9 cellular contexts compared by ENCODE assay signal in genomic region chr5:98309785-98310566, GRCh38.
DNase-seq lines count a peak whose midpoint lies in the region; ATAC-seq, FAIRE-seq and TF ChIP-seq lines count a peak whose summit lies in the region.
"Had no signal": no experiment of that assay in that cellular context is flagged by ENCODE, and none has a peak within 500 bp of the region (broad histone marks: within the 10 kb centered on the region; RNA-seq: fewer than 3 reads in every experiment).

No MANE protein-coding gene starts in this region.

- in situ Hi-C loops in Panc1 (cut with HindIII; ENCODE audit: low pct_unique_long_range_greater_than_20kb, low sequenced_read_pairs), result no loop called here

- peaks cover 0 to 4% of the 10 kb centered on the region in 2 donors for H3K9me3 Mint-ChIP-seq in effector memory CD8-positive, alpha-beta T cell

- no peak for TF ChIP-seq POLR2A in endothelial cell of umbilical vein (IDR thresholded peaks at IDR 0.05; ENCODE audit: low read depth, low read length)

- H3K9me3 ChIP-seq in BLaER1 treated with 17β-estradiol and CSF1 and Interleukin-3, amounts not matched to agents 10 nM and 100 nM (replicated peaks in 1 of 11), result no peaks in the 10 kb centered on the region
- H3K9me3 ChIP-seq in Panc1 (ENCODE audit: control insufficient read depth, insufficient read depth, low read depth, low read length) (peaks cover 5% of the 10 kb centered on the region; the same call in 1 of the 2 replicates), endothelial cell of umbilical vein (replicated peaks; ENCODE audit: control insufficient read depth, insufficient read depth, low read length) (no peaks in the 10 kb centered on the region), osteoblast (ENCODE audit: low read depth, low read length) (no peaks in the 10 kb centered on the region)

- H3K9me1 ChIP-seq in endothelial cell of umbilical vein (replicated peaks; ENCODE audit: control insufficient read depth, extremely low read depth, insufficient read depth, low read length), result no peaks in the 10 kb centered on the region

- H3K36me3 ChIP-seq in BLaER1 treated with 17β-estradiol and CSF1 and Interleukin-3, amounts not matched to agents 10 nM and 100 nM, result no peaks in the 10 kb centered on the region
- H3K36me3 ChIP-seq in Panc1 (ENCODE audit: control insufficient read depth, insufficient read depth, low read length) (no peaks in the 10 kb centered on the region), endothelial cell of umbilical vein (ENCODE audit: control insufficient read depth in 2 of 2, extremely low read depth in 1 of 2, insufficient read depth in 2 of 2, low read length in 2 of 2) (no peaks in the 10 kb centered on the region), osteoblast (ENCODE audit: insufficient read depth, low read length) (no peaks in the 10 kb centered on the region)

- no peaks in the 10 kb centered on the region for H3K4me1 Mint-ChIP-seq in effector memory CD8-positive, alpha-beta T cell (ENCODE audit: low read depth in 2 of 2)

- H3K36me3 Mint-ChIP-seq in effector memory CD8-positive, alpha-beta T cell (ENCODE audit: insufficient read depth), result no peaks in the 10 kb centered on the region
- H3K36me3 Mint-ChIP-seq: natural killer cell treated with Interleukin-12 subunit alpha and Interleukin-12 subunit beta and Interleukin-15 and Interleukin-18, amount 100 ng/mL, for 72 hours had no signal

- peak overlapping the region in 8 of 11 experiments; percentile 5 to 74 (median 53); a peak in 14 of 22 replicates for H3K27ac ChIP-seq in BLaER1 treated with 17β-estradiol and CSF1 and Interleukin-3, amounts not matched to agents 10 nM and 100 nM
- H3K27ac ChIP-seq in Panc1 (ENCODE audit: low read length), result peak overlapping the region; percentile 41
- peak overlapping the region; percentile 97 for H3K27ac ChIP-seq in endothelial cell of umbilical vein (ENCODE audit: insufficient read depth, low read depth, low read length)
- peak overlapping the region; percentile 94 for H3K27ac ChIP-seq in osteoblast (ENCODE audit: low read depth, low read length)

- no peaks in the 10 kb centered on the region for H3K27me3 ChIP-seq in BLaER1 treated with 17β-estradiol and CSF1 and Interleukin-3, amounts not matched to agents 10 nM and 100 nM
- H3K27me3 ChIP-seq in Panc1 (ENCODE audit: control insufficient read depth, insufficient read depth, low read length) (no peaks in the 10 kb centered on the region), endothelial cell of umbilical vein (ENCODE audit: control insufficient read depth in 2 of 2, insufficient read depth in 2 of 2, low read length in 2 of 2) (no peaks in the 10 kb centered on the region), osteoblast (ENCODE audit: insufficient read depth, low read length) (no peaks in the 10 kb centered on the region)

- CTCF ChIA-PET in Panc1 (lab: Charles Lee), result no interaction called here
- CTCF ChIA-PET in endothelial cell of umbilical vein (lab: Charles Lee), result interaction anchor here (0.7 to 2.5 kb wide), 4 partner anchors 10 to 472 kb away, joined by 3 to 19 read pairs (median 4); no protein-coding TSS in a partner anchor

- DNase-seq in Panc1 (ENCODE audit: low read depth, low spot score) (peak; percentile 95), endothelial cell of umbilical vein (ENCODE audit: low read depth, low spot score) (peak; percentile 95), osteoblast (ENCODE audit: insufficient read length, low spot score, missing footprints) (peak; percentile 84), DMS79 treated with DMSO at 0.1 percent for 48 hours (lab: John Stamatoyannopoulos, UW) (no peak)
- DNase-seq in effector memory CD8-positive, alpha-beta T cell, result no peak

- H3K4me3 Mint-ChIP-seq in effector memory CD8-positive, alpha-beta T cell, result no peak overlapping the region
- H3K4me3 Mint-ChIP-seq: natural killer cell treated with Interleukin-12 subunit alpha and Interleukin-12 subunit beta and Interleukin-15 and Interleukin-18, amount 100 ng/mL, for 72 hours had no signal

- intact Hi-C loops in Panc1 (cut with micrococcal nuclease; ENCODE audit: unreplicated experiment), result no loop called here
- intact Hi-C loops in endothelial cell of umbilical vein (cut with micrococcal nuclease), result loop anchor here (1.0 to 5.0 kb wide), 6 partner anchors 37 to 1743 kb away; partner anchors contain the start of gene RGMB

- H3K79me2 ChIP-seq in endothelial cell of umbilical vein (ENCODE audit: control insufficient read depth, insufficient read depth, low read length), result no peaks in the 10 kb centered on the region
- no peaks in the 10 kb centered on the region for H3K79me2 ChIP-seq in osteoblast (ENCODE audit: insufficient read depth, low read length)

- dilution Hi-C loops in endothelial cell of umbilical vein (cut with MboI; ENCODE audit: extremely low pct_ligation_motif_present, low sequenced_read_pairs), result no loop called here

- H3K27ac Mint-ChIP-seq in effector memory CD8-positive, alpha-beta T cell, result no peak overlapping the region
- H3K27ac Mint-ChIP-seq: natural killer cell treated with Interleukin-12 subunit alpha and Interleukin-12 subunit beta and Interleukin-15 and Interleukin-18, amount 100 ng/mL, for 72 hours had no signal

- POLR2A ChIA-PET in Panc1 (lab: Charles Lee), result no interaction called here
- POLR2A ChIA-PET in endothelial cell of umbilical vein (lab: Charles Lee), result no interaction called here

- BruUV-seq in Panc1 (replicated peaks; lab: Mats Ljungman, UMichigan), result no TSS peak
- BruUV-seq in endothelial cell of umbilical vein (replicated peaks; lab: Mats Ljungman, UMichigan), result TSS peak; percentile 28

- no peak overlapping the region for H2AFZ ChIP-seq in endothelial cell of umbilical vein (ENCODE audit: low read depth, low read length)
- peak overlapping the region; percentile 26 for H2AFZ ChIP-seq in osteoblast (ENCODE audit: low read length)

- peak; percentile 95 for FAIRE-seq in endothelial cell of umbilical vein (lab: Jason Lieb, UNC)

- peak overlapping the region in 4 of 10 experiments; percentile 3 to 30 (median 6); a peak in 4 of 20 replicates for H3K4me3 ChIP-seq in BLaER1 treated with 17β-estradiol and CSF1 and Interleukin-3, amounts not matched to agents 10 nM and 100 nM
- H3K4me3 ChIP-seq in Panc1 (ENCODE audit: low read depth in 2 of 2, low read length in 2 of 2), result peak overlapping the region; percentile 15 to 46; a peak in 3 of 4 replicates
- H3K4me3 ChIP-seq in endothelial cell of umbilical vein (replicated peaks in 1 of 3; ENCODE audit: insufficient read depth in 1 of 3, low read depth in 1 of 3, low read length in 3 of 3), result peak overlapping the region in 2 of 3 experiments; percentile 10 to 72
- H3K4me3 ChIP-seq in osteoblast (ENCODE audit: insufficient read depth, low read length), result peak overlapping the region; percentile 45

- peak overlapping the region in 4 of 11 experiments; percentile 18 to 47 (median 30); a peak in 4 of 22 replicates for H3K9ac ChIP-seq in BLaER1 treated with 17β-estradiol and CSF1 and Interleukin-3, amounts not matched to agents 10 nM and 100 nM
- H3K9ac ChIP-seq in endothelial cell of umbilical vein (replicated peaks; ENCODE audit: extremely low read depth, insufficient read depth, low read length), result peak overlapping the region; percentile 93

- H3K4me1 ChIP-seq in BLaER1 treated with 17β-estradiol and CSF1 and Interleukin-3, amounts not matched to agents 10 nM and 100 nM, result peaks cover 7 to 31% (median 16%) of the 10 kb centered on the region in 10 experiments; a peak in 19 of 20 replicates
- 0 out of 2 replicates have a peak, but pooled peaks cover 2% of the 10 kb centered on the region for H3K4me1 ChIP-seq in Panc1 (ENCODE audit: control insufficient read depth, insufficient read depth, low read length)
- peaks cover 63% of the 10 kb centered on the region for H3K4me1 ChIP-seq in endothelial cell of umbilical vein (ENCODE audit: control insufficient read depth, extremely low read depth, insufficient read depth, low read length)
- H3K4me1 ChIP-seq in osteoblast (ENCODE audit: insufficient read depth, low read length), result peaks cover 55% of the 10 kb centered on the region

- peak overlapping the region; percentile 26 to 77 (median 54); a peak in 21 of 22 replicates for H3K4me2 ChIP-seq in BLaER1 treated with 17β-estradiol and CSF1 and Interleukin-3, amounts not matched to agents 10 nM and 100 nM
- peak overlapping the region; percentile 89 for H3K4me2 ChIP-seq in endothelial cell of umbilical vein (ENCODE audit: insufficient read depth, low read length)
- H3K4me2 ChIP-seq in osteoblast (ENCODE audit: insufficient read depth, low read length), result peak overlapping the region; percentile 75

- peak; percentile 86 for ATAC-seq in GM18909 (IDR thresholded peaks at IDR 0.05; ENCODE audit: poor library complexity, unreplicated experiment)
- peak; percentile 65 for ATAC-seq in HG03060 (IDR thresholded peaks at IDR 0.05; ENCODE audit: low read depth, unreplicated experiment)
- peak; percentile 97 for ATAC-seq in Panc1
- no peak for ATAC-seq in effector memory CD8-positive, alpha-beta T cell (replicated peaks)

- TF ChIP-seq CTCF in Panc1 (IDR thresholded peaks at IDR 0.05), result no peak
- TF ChIP-seq CTCF in endothelial cell of umbilical vein (IDR thresholded peaks at IDR 0.05; ENCODE audit: extremely low read depth in 1 of 2, insufficient read depth in 1 of 2, low read depth in 1 of 2, low read length in 2 of 2), result no peak
- TF ChIP-seq CTCF in osteoblast (IDR thresholded peaks at IDR 0.05; ENCODE audit: extremely low read depth, low read depth, low read length), result no peak

- no peaks in the 10 kb centered on the region for H3K27me3 Mint-ChIP-seq in effector memory CD8-positive, alpha-beta T cell
- H3K27me3 Mint-ChIP-seq: natural killer cell treated with Interleukin-12 subunit alpha and Interleukin-12 subunit beta and Interleukin-15 and Interleukin-18, amount 100 ng/mL, for 72 hours had no signal

- no peaks in the 10 kb centered on the region for H4K20me1 ChIP-seq in BLaER1 treated with 17β-estradiol and CSF1 and Interleukin-3, amounts not matched to agents 10 nM and 100 nM
- H4K20me1 ChIP-seq in endothelial cell of umbilical vein (replicated peaks; ENCODE audit: control insufficient read depth, extremely low read depth, insufficient read depth, low read length) (no peaks in the 10 kb centered on the region), osteoblast (ENCODE audit: insufficient read depth, low read length) (no peaks in the 10 kb centered on the region)

TF ChIP-seq in endothelial cell of umbilical vein, 7 proteins besides CTCF, POLR2A, EP300 and RAD21 (continues in another document):
- TF ChIP-seq FOS (IDR thresholded peaks at IDR 0.05; ENCODE audit: borderline replicate concordance, insufficient read depth, low read length) (peak; percentile 99), GATA2 (IDR thresholded peaks at IDR 0.05; ENCODE audit: insufficient read depth, insufficient read length, low read depth, low read length) (peak; percentile 88), POLR2AphosphoS5 (IDR thresholded peaks at IDR 0.05; ENCODE audit: insufficient read depth, low read depth, low read length) (peak; percentile 81), MAX (IDR thresholded peaks at IDR 0.05; ENCODE audit: insufficient read depth, insufficient read length) (no peak), JUN (IDR thresholded peaks at IDR 0.05; ENCODE audit: borderline replicate concordance, insufficient read depth, insufficient read length, low read depth) (peak; percentile 92)

Comparison
In these comparisons a context has a peak if more than half of its experiments do, and no peak if none do; other contexts are left out.
1. H3K27ac ChIP-seq: peak in every context shown above with its lines; median percentile 97 in endothelial cell of umbilical vein; 94 in osteoblast; 53 in BLaER1 treated with 17β-estradiol and CSF1 and Interleukin-3, amounts not matched to agents 10 nM and 100 nM; 41 in Panc1.
2. DNase-seq: peak in Panc1 (single experiment), endothelial cell of umbilical vein (single experiment) and osteoblast (single experiment); none in effector memory CD8-positive, alpha-beta T cell (0 of 3) and DMS79 treated with DMSO at 0.1 percent for 48 hours (single experiment).
3. Peak in every context shown above with its lines, with median percentiles within 50 percentile points of each other: H3K4me2 ChIP-seq.